24 cellular contexts compared by ENCODE assay signal in the genomic region with DNA sequence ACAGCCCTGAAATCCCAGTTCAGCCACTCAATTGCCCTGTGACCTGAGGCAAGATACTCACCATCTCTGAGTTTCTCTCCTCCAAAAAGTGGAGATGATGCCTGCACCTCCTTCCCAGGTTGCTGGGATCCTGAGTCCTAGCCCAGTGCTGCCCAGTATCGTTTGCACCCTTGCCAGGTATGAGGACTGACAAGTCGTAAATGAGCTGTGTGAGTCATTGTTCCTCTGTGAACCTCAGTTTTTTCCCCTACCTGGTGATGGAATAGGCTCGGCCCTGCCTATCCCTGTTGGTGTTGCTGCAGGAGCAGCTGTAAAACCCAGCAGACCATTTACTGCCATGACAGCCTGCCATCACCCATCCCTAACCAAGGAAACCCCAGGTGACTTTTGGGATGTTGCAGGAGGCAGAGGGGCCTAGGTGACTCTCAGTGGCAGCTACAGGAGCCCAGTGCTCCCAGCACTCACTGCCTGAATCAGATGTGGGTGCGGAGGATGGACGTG.
DNase-seq lines count a peak whose midpoint lies in the region; ATAC-seq and TF ChIP-seq lines count a peak whose summit lies in the region.
"Had no signal": no experiment of that assay in that cellular context is flagged by ENCODE, and none has a peak within 500 bp of the region (broad histone marks: within the 10 kb centered on the region; RNA-seq: fewer than 3 reads in every experiment).

No MANE protein-coding gene starts in this region.

- H3K4me2 ChIP-seq in mammary epithelial cell (ENCODE audit: insufficient read depth, low read depth, low read length), result no peak overlapping the region

- H3K27ac ChIP-seq in mammary epithelial cell (ENCODE audit: insufficient read depth, low read depth, low read length), result no peak overlapping the region
- no peak overlapping the region for H3K27ac ChIP-seq in breast epithelium
- no peak overlapping the region for H3K27ac ChIP-seq in coronary artery
- no peak overlapping the region for H3K27ac ChIP-seq in upper lobe of right lung
- H3K27ac ChIP-seq: GM23248, ovary, Peyer's patch, uterus had no signal

- TF ChIP-seq CTCF in mammary epithelial cell (conservative IDR thresholded peaks at IDR 0.05 in 1 of 2, IDR thresholded peaks at IDR 0.05 in 1 of 2; ENCODE audit: extremely low read depth in 1 of 2, insufficient read depth in 1 of 2, low read depth in 1 of 2, low read length in 2 of 2) (no peak), breast epithelium (IDR thresholded peaks at IDR 0.05) (no peak), coronary artery (IDR thresholded peaks at IDR 0.05) (no peak), lower leg skin (IDR thresholded peaks at IDR 0.05) (no peak), upper lobe of right lung (IDR thresholded peaks at IDR 0.05) (no peak)

- H3K4me3 ChIP-seq in mammary epithelial cell (replicated peaks in 1 of 3; ENCODE audit: insufficient read depth in 1 of 3, low read depth in 2 of 3, low read length in 3 of 3) (no peak overlapping the region), breast epithelium (no peak overlapping the region), coronary artery (no peak overlapping the region), lower leg skin (ENCODE audit: low read depth, poor library complexity, severe bottlenecking) (no peak overlapping the region), upper lobe of right lung (no peak overlapping the region)
- H3K4me3 ChIP-seq: GM23248, ovary, Peyer's patch, uterus had no signal

- no peaks in the 10 kb centered on the region for H3K9me3 ChIP-seq in mammary epithelial cell (replicated peaks; ENCODE audit: insufficient read depth, low read length)
- H3K9me3 ChIP-seq in breast epithelium, result no peaks in the 10 kb centered on the region
- H3K9me3 ChIP-seq in upper lobe of right lung, result no peaks in the 10 kb centered on the region
- H3K9me3 ChIP-seq: ovary, Peyer's patch, uterus had no signal

- no peaks in the 10 kb centered on the region for H3K36me3 ChIP-seq in mammary epithelial cell (ENCODE audit: insufficient read depth, low read length)
- H3K36me3 ChIP-seq in breast epithelium, result no peaks in the 10 kb centered on the region
- no peaks in the 10 kb centered on the region for H3K36me3 ChIP-seq in upper lobe of right lung
- H3K36me3 ChIP-seq: ovary, Peyer's patch, uterus had no signal

- CTCF ChIA-PET in mammary epithelial cell (lab: Charles Lee; ENCODE audit: low non-redundant PET), result no interaction called here

- H3K4me1 ChIP-seq in mammary epithelial cell (ENCODE audit: insufficient read depth, low read length) (peaks cover 4% of the 10 kb centered on the region), breast epithelium (no peaks in the 10 kb centered on the region), upper lobe of right lung (no peaks in the 10 kb centered on the region)
- H3K4me1 ChIP-seq: Peyer's patch had no signal

- intact Hi-C loops in mammary epithelial cell (cut with micrococcal nuclease) (no loop called here), breast epithelium (cut with DNase I; ENCODE audit: low total_unique reads) (loop anchor here (10.0 kb wide), 1 partner anchor 66 kb away; no protein-coding TSS in a partner anchor), lower leg skin (cut with DNase I; ENCODE audit: low total_unique reads) (no loop called here), upper lobe of right lung (cut with DNase I) (no loop called here)

- ATAC-seq in upper lobe of right lung (no peak), GM19035 (IDR thresholded peaks at IDR 0.05; ENCODE audit: unreplicated experiment) (no peak), GM19395 (IDR thresholded peaks at IDR 0.05; ENCODE audit: unreplicated experiment) (no peak)
- ATAC-seq: activated T-helper 17 cell treated with anti-CD3 and anti-CD28 coated beads, Interleukin-2, amount 50 U/mL, for 72 hours had no signal

- DNase-seq in mammary epithelial cell (peak; percentile 67), breast epithelium (ENCODE audit: low spot score in 2 of 2) (no peak), coronary artery (ENCODE audit: low spot score) (peak; percentile 35), lower leg skin (ENCODE audit: low spot score in 2 of 2) (peak; percentile 1 to 57), upper lobe of right lung (peak; percentile 17), NCI-H2227 treated with DMSO at 0.1 percent for 48 hours (lab: John Stamatoyannopoulos, UW) (no peak)
- DNase-seq: 8988T; activated CD4-positive, alpha-beta T cell treated with anti-CD3 and anti-CD28 coated beads, Interleukin-2, amount 50 U/mL, for 48 hours; activated CD4-positive, CD25-positive, alpha-beta regulatory T cell treated with anti-CD3 and anti-CD28 coated beads, Interleukin-2, amount 50 U/mL, for 72 hours; activated naive CD4-positive, alpha-beta T cell treated with anti-CD3 and anti-CD28 coated beads, Interleukin-2, amount 50 U/mL, for 16 hours; GDM1; KG1; MM.1S; NCI-H2029; NCI-H526; ovary; SHP77 treated with DMSO at 0.1 percent for 48 hours; stimulated activated naive CD4-positive, alpha-beta T cell; uterus had no signal

- no peaks in the 10 kb centered on the region for H3K27me3 ChIP-seq in mammary epithelial cell (ENCODE audit: insufficient read depth, low read length)
- no peaks in the 10 kb centered on the region for H3K27me3 ChIP-seq in breast epithelium
- peaks cover 7% of the 10 kb centered on the region for H3K27me3 ChIP-seq in upper lobe of right lung
- H3K27me3 ChIP-seq: ovary, Peyer's patch, uterus had no signal

- no peak overlapping the region for H3K9ac ChIP-seq in mammary epithelial cell (ENCODE audit: insufficient read depth, low read length)
- H3K9ac ChIP-seq: GM23248 had no signal

- no peaks in the 10 kb centered on the region for H4K20me1 ChIP-seq in mammary epithelial cell (ENCODE audit: insufficient read depth, low read length)

- 56% methylated on average over 5 of the region's 5 CpGs for WGBS in mammary epithelial cell (ENCODE audit: low coverage, missing lambda C conversion rate)
- WGBS in lower leg skin, 2 donors, result 68 to 83% methylated on average over 5 of the region's 5 CpGs

- H2AFZ ChIP-seq in mammary epithelial cell (ENCODE audit: low read depth, low read length), result no peak overlapping the region
- H2AFZ ChIP-seq: GM23248 had no signal

- TF ChIP-seq POLR2A in breast epithelium (IDR thresholded peaks at IDR 0.05), result no peak
- TF ChIP-seq POLR2A in lower leg skin (IDR thresholded peaks at IDR 0.05), result no peak

- no peaks in the 10 kb centered on the region for H3K79me2 ChIP-seq in mammary epithelial cell (ENCODE audit: insufficient read depth, low read length)

- BruUV-seq in mammary epithelial cell (replicated peaks; lab: Mats Ljungman, UMichigan), result no TSS peak

- dilution Hi-C loops in mammary epithelial cell (cut with HindIII; ENCODE audit: low sequenced_read_pairs), result no loop called here

- in situ Hi-C loops in mammary epithelial cell (cut with MboI; ENCODE audit: low sequenced_read_pairs in 2 of 2), result no loop called here

Comparison
In these comparisons a context has a peak if more than half of its experiments do, and no peak if none do; other contexts are left out.
1. DNase-seq: peak in mammary epithelial cell (single experiment), coronary artery (single experiment), lower leg skin (2 of 2) and upper lobe of right lung (single experiment); none in breast epithelium (0 of 2) and NCI-H2227 treated with DMSO at 0.1 percent for 48 hours (single experiment).